Comparison of ENCODE assay signal across 8 cellular contexts in the genomic region with DNA sequence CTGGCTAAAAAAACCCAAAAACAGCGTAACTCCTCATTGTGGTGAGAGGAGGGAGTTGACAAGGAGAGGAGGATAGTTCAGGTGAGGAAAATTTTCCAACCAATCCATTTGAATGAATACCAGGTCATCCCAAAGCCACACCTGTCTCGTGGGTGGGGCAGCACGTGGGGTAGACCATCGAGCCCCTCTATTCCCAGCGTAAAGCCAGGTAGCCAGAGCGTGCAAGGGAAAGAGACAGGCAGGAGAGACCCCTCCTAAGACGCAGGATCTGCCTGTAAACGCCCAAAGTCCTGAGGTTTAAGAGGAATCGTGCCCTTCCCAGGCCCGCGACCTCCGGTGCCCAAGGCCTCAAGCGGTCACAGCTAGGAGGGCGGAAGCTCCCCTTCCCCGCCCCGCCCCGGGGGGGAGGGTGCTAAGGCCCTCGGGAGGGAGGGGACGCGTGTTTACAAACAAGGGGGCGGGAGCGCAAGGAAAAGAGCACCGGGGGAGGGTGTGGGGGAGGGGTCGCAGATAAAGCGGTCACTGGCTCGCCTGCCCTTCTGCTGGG. TPM values are rescaled to one million over a fixed set of nuclear protein-coding genes. Genes with fewer than 3 reads are reported as not detected.
DNase-seq lines count a peak whose midpoint lies in the region; ATAC-seq and TF ChIP-seq lines count a peak whose summit lies in the region.

No MANE protein-coding gene starts in this region.

- H3K4me1 ChIP-seq in CD4-positive, CD25-positive, alpha-beta regulatory T cell (ENCODE audit: control insufficient read depth, insufficient read depth, low read length, poor library complexity, severe bottlenecking): peaks cover 47% of the 10 kb centered on the region

- H3K27me3 Mint-ChIP-seq in CD4-positive, CD25-positive, alpha-beta regulatory T cell: no peaks in the 10 kb centered on the region
- H3K27me3 Mint-ChIP-seq in activated naive CD8-positive, alpha-beta T cell: no peaks in the 10 kb centered on the region

- H3K4me3 ChIP-seq in CD4-positive, CD25-positive, alpha-beta regulatory T cell (ENCODE audit: low read depth, low read length): peak overlapping the region; percentile 87
- peak overlapping the region; percentile 95 for H3K4me3 ChIP-seq in retinal pigment epithelial cell (ENCODE audit: low read length)

- peak in 1 of 3 donors; percentile 87 for DNase-seq in CD4-positive, CD25-positive, alpha-beta regulatory T cell
- peak; percentile 80 for DNase-seq in RWPE1 (ENCODE audit: low spot score)
- DNase-seq in left ventricle myocardium superior: peak; percentile 83
- no peak for DNase-seq in retinal pigment epithelial cell (ENCODE audit: low read depth)
- no peak for DNase-seq in ecto neural progenitor cell (ENCODE audit: low spot score)

- peaks cover 0 to 3% (median 0%) of the 10 kb centered on the region in 7 donors for H3K9me3 Mint-ChIP-seq in CD4-positive, CD25-positive, alpha-beta regulatory T cell
- H3K9me3 Mint-ChIP-seq in activated naive CD8-positive, alpha-beta T cell (ENCODE audit: low read depth): no peaks in the 10 kb centered on the region

- H3K27ac ChIP-seq in CD4-positive, CD25-positive, alpha-beta regulatory T cell (ENCODE audit: insufficient read depth, low read length, poor library complexity, severe bottlenecking): peak overlapping the region; percentile 96
- H3K27ac ChIP-seq in RWPE1: peak overlapping the region; percentile 94

- peak overlapping the region; percentile 91 to 98 (median 93) for H3K27ac Mint-ChIP-seq in CD4-positive, CD25-positive, alpha-beta regulatory T cell
- peak overlapping the region; percentile 93 for H3K27ac Mint-ChIP-seq in activated naive CD8-positive, alpha-beta T cell

- POLR2A ChIA-PET in RWPE1 (lab: Yijun Ruan, JAX; ENCODE audit: low non-redundant PET): interaction anchor here (0.7 kb wide), 1 partner anchor 78 kb away, joined by 3 read pairs; no protein-coding TSS in a partner anchor

- peak; percentile 13 to 23 for ATAC-seq in CD4-positive, CD25-positive, alpha-beta regulatory T cell (ENCODE audit: low read depth in 2 of 2)
- ATAC-seq in GM19351 (IDR thresholded peaks at IDR 0.05; ENCODE audit: unreplicated experiment) (peak; percentile 27), HG03571 (IDR thresholded peaks at IDR 0.05; ENCODE audit: unreplicated experiment) (peak; percentile 19), left ventricle myocardium superior (peak; percentile 48)

- peaks cover 10 to 79% (median 51%) of the 10 kb centered on the region in 4 donors for H3K4me1 Mint-ChIP-seq in CD4-positive, CD25-positive, alpha-beta regulatory T cell
- H3K4me1 Mint-ChIP-seq in activated naive CD8-positive, alpha-beta T cell (ENCODE audit: low read depth): peaks cover 64% of the 10 kb centered on the region

- H3K36me3 ChIP-seq in CD4-positive, CD25-positive, alpha-beta regulatory T cell (ENCODE audit: control insufficient read depth, insufficient read depth, low read length): peaks cover 45% of the 10 kb centered on the region

- CTCF ChIA-PET in RWPE1 (lab: Yijun Ruan, JAX): no interaction called here

- H3K4me3 Mint-ChIP-seq in CD4-positive, CD25-positive, alpha-beta regulatory T cell: peak overlapping the region; percentile 91 to 99 (median 96)
- peak overlapping the region; percentile 99 for H3K4me3 Mint-ChIP-seq in activated naive CD8-positive, alpha-beta T cell

- peaks cover 34% of the 10 kb centered on the region for H3K36me3 Mint-ChIP-seq in CD4-positive, CD25-positive, alpha-beta regulatory T cell
- peaks cover 9% of the 10 kb centered on the region for H3K36me3 Mint-ChIP-seq in activated naive CD8-positive, alpha-beta T cell

- TF ChIP-seq CTCF in RWPE1 (conservative IDR thresholded peaks at IDR 0.05; ENCODE audit: low read depth): no peak
- no peak for TF ChIP-seq CTCF in retinal pigment epithelial cell (conservative IDR thresholded peaks at IDR 0.05; ENCODE audit: low read depth, low read length)

- intact Hi-C loops in left ventricle myocardium superior (cut with micrococcal nuclease): no loop called here

- no peaks in the 10 kb centered on the region for H3K27me3 ChIP-seq in CD4-positive, CD25-positive, alpha-beta regulatory T cell (ENCODE audit: control insufficient read depth, insufficient read depth, low read length)

- H3K9me3 ChIP-seq in CD4-positive, CD25-positive, alpha-beta regulatory T cell (ENCODE audit: control insufficient read depth in 2 of 2, low read length in 2 of 2): no peaks in the 10 kb centered on the region

RNA-seq across cellular contexts. Expression of a gene that starts 0.7 kb away (rescaled TPM):
- 62.6 TPM for total RNA-seq in CD4-positive, CD25-positive, alpha-beta regulatory T cell
- polyA plus RNA-seq in CD4-positive, CD25-positive, alpha-beta regulatory T cell: 1 to 10 TPM; 7.1 to 8.9 (median 7.2) TPM
- total RNA-seq in left ventricle myocardium superior: 41.2 TPM

RNA-seq across cellular contexts. Expression of a gene that starts 0.9 kb away (rescaled TPM):
- 24.1 TPM for total RNA-seq in CD4-positive, CD25-positive, alpha-beta regulatory T cell
- polyA plus RNA-seq in CD4-positive, CD25-positive, alpha-beta regulatory T cell: 10 to 100 TPM; 11.4 to 27.3 (median 20.4) TPM
- 47.7 TPM for total RNA-seq in left ventricle myocardium superior

RNA-seq across cellular contexts. Expression of a gene that starts 4.7 kb away (rescaled TPM):
- total RNA-seq in CD4-positive, CD25-positive, alpha-beta regulatory T cell: 8.8 TPM
- polyA plus RNA-seq in CD4-positive, CD25-positive, alpha-beta regulatory T cell: 10 to 100 TPM; 33.3 to 53.9 (median 41.9) TPM
- 24.8 TPM for total RNA-seq in left ventricle myocardium superior

RNA-seq across cellular contexts. Expression of a gene that starts 7.5 kb away (rescaled TPM):
- total RNA-seq in CD4-positive, CD25-positive, alpha-beta regulatory T cell: 0.89 TPM
- polyA plus RNA-seq in CD4-positive, CD25-positive, alpha-beta regulatory T cell: under 1 TPM in 2 of 4 donors, not detected in 2; 0.34 to 0.43 TPM
- total RNA-seq in left ventricle myocardium superior: 1.9 TPM

RNA-seq across cellular contexts. Expression of a gene that starts 8.5 kb away (rescaled TPM):
- 34.2 TPM for total RNA-seq in CD4-positive, CD25-positive, alpha-beta regulatory T cell
- 1 to 10 TPM; 4.9 to 6.3 (median 5.5) TPM for polyA plus RNA-seq in CD4-positive, CD25-positive, alpha-beta regulatory T cell
- total RNA-seq in left ventricle myocardium superior: 30.1 TPM

Comparison
In these comparisons a context has a peak if more than half of its experiments do, and no peak if none do; other contexts are left out.
1. DNase-seq: peak in RWPE1 (single experiment) and left ventricle myocardium superior (single experiment); none in retinal pigment epithelial cell (single experiment) and ecto neural progenitor cell (single experiment).
2. Peak in every context shown above with its lines, with median percentiles within 50 percentile points of each other: ATAC-seq.